10 cellular contexts compared by ENCODE assay signal in genomic region chr21:36700961-36701911, GRCh38. TPM values are rescaled to one million over a fixed set of nuclear protein-coding genes. Genes with fewer than 3 reads are reported as not detected.
A peak's percentile ranks its signal among the peaks of the same experiment; 100 is the strongest.
DNase-seq lines count a peak whose midpoint lies in the region; ATAC-seq lines count a peak whose summit lies in the region.
"Had no signal": no experiment of that assay in that cellular context is flagged by ENCODE, and none has a peak within 500 bp of the region (broad histone marks: within the 10 kb centered on the region; RNA-seq: fewer than 3 reads in every experiment).

No MANE protein-coding gene starts in this region.

- H3K27me3 ChIP-seq in subcutaneous abdominal adipose tissue (ENCODE audit: control insufficient read depth in 5 of 5, insufficient read depth in 4 of 5, low read length in 5 of 5), result peaks cover 49 to 98% (median 89%) of the 10 kb centered on the region in 5 donors

- peak overlapping the region; percentile 57 for H3K4me3 Mint-ChIP-seq in activated T-cell treated with anti-CD3 and anti-CD28 coated beads, Interleukin-2, amount 50 U/mL, for 24 hours
- H3K4me3 Mint-ChIP-seq in activated T-cell treated with anti-CD3 and anti-CD28 coated beads, Interleukin-2, amount 50 U/mL, for 72 hours, result peak overlapping the region; percentile 89 to 90

- H3K36me3 ChIP-seq in subcutaneous abdominal adipose tissue (ENCODE audit: control insufficient read depth in 5 of 5, insufficient read depth in 5 of 5, low read length in 5 of 5), result no peaks in the 10 kb centered on the region

- peaks cover 0 to 64% (median 51%) of the 10 kb centered on the region in 5 donors for H3K4me1 ChIP-seq in subcutaneous abdominal adipose tissue (ENCODE audit: control insufficient read depth in 5 of 5, insufficient read depth in 5 of 5, low read length in 5 of 5)

- no peak for DNase-seq in activated T-cell treated with anti-CD3 and anti-CD28 coated beads, Interleukin-2, amount 50 U/mL, for 24 hours
- DNase-seq in activated T-cell treated with anti-CD3 and anti-CD28 coated beads for 4 hours (no peak), kidney tubule cell (ENCODE audit: low spot score) (peak; percentile 35), nucleus accumbens (lab: John Stamatoyannopoulos, UW) (no peak)
- DNase-seq in activated T-cell treated with anti-CD3 and anti-CD28 coated beads, Interleukin-2, amount 50 U/mL, for 72 hours, result peak; percentile 18 to 22

- no peaks in the 10 kb centered on the region for H3K9me3 Mint-ChIP-seq in activated T-cell treated with anti-CD3 and anti-CD28 coated beads, Interleukin-2, amount 50 U/mL, for 24 hours
- H3K9me3 Mint-ChIP-seq in activated T-cell treated with anti-CD3 and anti-CD28 coated beads, Interleukin-2, amount 50 U/mL, for 72 hours, result no peaks in the 10 kb centered on the region

- H3K4me3 ChIP-seq in subcutaneous abdominal adipose tissue (ENCODE audit: low read depth in 1 of 5, low read length in 5 of 5), result peak overlapping the region in 4 of 5 donors; percentile 36 to 66 (median 47)

- peaks cover 0 to 3% (median 0%) of the 10 kb centered on the region in 5 donors for H3K9me3 ChIP-seq in subcutaneous abdominal adipose tissue (ENCODE audit: control insufficient read depth in 5 of 5, low read length in 5 of 5)

- no peak overlapping the region for H3K27ac ChIP-seq in subcutaneous abdominal adipose tissue (ENCODE audit: low read depth, low read length)

- no peak overlapping the region for H3K27ac Mint-ChIP-seq in activated T-cell treated with anti-CD3 and anti-CD28 coated beads, Interleukin-2, amount 50 U/mL, for 24 hours
- peak overlapping the region; percentile 11 for H3K27ac Mint-ChIP-seq in activated T-cell treated with anti-CD3 and anti-CD28 coated beads, Interleukin-2, amount 50 U/mL, for 72 hours

- peaks cover 35% of the 10 kb centered on the region for H3K4me1 Mint-ChIP-seq in activated T-cell treated with anti-CD3 and anti-CD28 coated beads, Interleukin-2, amount 50 U/mL, for 24 hours (ENCODE audit: low read depth)
- peaks cover 37% of the 10 kb centered on the region for H3K4me1 Mint-ChIP-seq in activated T-cell treated with anti-CD3 and anti-CD28 coated beads, Interleukin-2, amount 50 U/mL, for 72 hours (ENCODE audit: low read depth)

- H3K9ac ChIP-seq in subcutaneous abdominal adipose tissue (ENCODE audit: low read length in 5 of 5), result peak overlapping the region in 1 of 5 donors; percentile 30

- ATAC-seq in activated T-cell treated with anti-CD3 and anti-CD28 coated beads, Interleukin-2, amount 50 U/mL, for 72 hours (replicated peaks in 1 of 2), result peak; percentile 26 to 34
- ATAC-seq in GM18870 (IDR thresholded peaks at IDR 0.05; ENCODE audit: unreplicated experiment) (no peak), HG03159 (IDR thresholded peaks at IDR 0.05; ENCODE audit: unreplicated experiment) (no peak)

- H3K36me3 Mint-ChIP-seq in activated T-cell treated with anti-CD3 and anti-CD28 coated beads, Interleukin-2, amount 50 U/mL, for 24 hours (ENCODE audit: low read depth), result no peaks in the 10 kb centered on the region
- H3K36me3 Mint-ChIP-seq in activated T-cell treated with anti-CD3 and anti-CD28 coated beads, Interleukin-2, amount 50 U/mL, for 72 hours (ENCODE audit: insufficient read depth in 2 of 2), result peaks cover 0 to 5% of the 10 kb centered on the region in 2 donors

- peaks cover 83% of the 10 kb centered on the region for H3K27me3 Mint-ChIP-seq in activated T-cell treated with anti-CD3 and anti-CD28 coated beads, Interleukin-2, amount 50 U/mL, for 24 hours
- H3K27me3 Mint-ChIP-seq in activated T-cell treated with anti-CD3 and anti-CD28 coated beads, Interleukin-2, amount 50 U/mL, for 72 hours (ENCODE audit: low read depth), result peaks cover 70% of the 10 kb centered on the region

RNA-seq across cellular contexts. Expression of gene SIM2, which starts 2.3 kb away (rescaled TPM):
- 1 to 10 TPM; 1.9 to 4.1 TPM for total RNA-seq in activated T-cell treated with anti-CD3 and anti-CD28 coated beads, Interleukin-2, amount 50 U/mL, for 72 hours
- total RNA-seq: cerebellum, mononuclear cell had no signal

Comparison
In these comparisons a context has a peak if more than half of its experiments do, and no peak if none do; other contexts are left out.
1. DNase-seq: peak in activated T-cell treated with anti-CD3 and anti-CD28 coated beads, Interleukin-2, amount 50 U/mL, for 72 hours (2 of 2) and kidney tubule cell (single experiment); none in activated T-cell treated with anti-CD3 and anti-CD28 coated beads, Interleukin-2, amount 50 U/mL, for 24 hours (single experiment), activated T-cell treated with anti-CD3 and anti-CD28 coated beads for 4 hours (single experiment) and nucleus accumbens (0 of 56).
2. ATAC-seq: peak in activated T-cell treated with anti-CD3 and anti-CD28 coated beads, Interleukin-2, amount 50 U/mL, for 72 hours (2 of 2); none in GM18870 (single experiment) and HG03159 (single experiment).